Comparison of ENCODE assay signal across 9 cellular contexts in genomic region chr12:6928703-6929407, GRCh38. TPM values are rescaled to one million over a fixed set of nuclear protein-coding genes. Genes with fewer than 3 reads are reported as not detected.
DNase-seq lines count a peak whose midpoint lies in the region; ATAC-seq, FAIRE-seq and TF ChIP-seq lines count a peak whose summit lies in the region.
"Had no signal": no experiment of that assay in that cellular context is flagged by ENCODE, and none has a peak within 500 bp of the region (broad histone marks: within the 10 kb centered on the region; RNA-seq: fewer than 3 reads in every experiment).

No MANE protein-coding gene starts in this region.

- H3K36me3 ChIP-seq in PC-3 (ENCODE audit: low read depth, low read length) (no peaks in the 10 kb centered on the region), endothelial cell of umbilical vein (ENCODE audit: control insufficient read depth in 2 of 2, extremely low read depth in 1 of 2, insufficient read depth in 2 of 2, low read length in 2 of 2) (peaks cover 0 to 2% of the 10 kb centered on the region in 2 experiments), neuronal stem cell (replicated peaks in 1 of 2; ENCODE audit: control insufficient read depth in 2 of 2, insufficient read depth in 2 of 2, low read length in 2 of 2) (peaks cover 4 to 40% of the 10 kb centered on the region in 2 donors)

- H3K9me2 ChIP-seq in PC-3 (replicated peaks; ENCODE audit: low read length), result no peaks in the 10 kb centered on the region

- dilution Hi-C loops in endothelial cell of umbilical vein (cut with MboI; ENCODE audit: extremely low pct_ligation_motif_present, low sequenced_read_pairs), result no loop called here

- ATAC-seq in PC-3 (no peak), GM21526 (IDR thresholded peaks at IDR 0.05; ENCODE audit: low FRiP score, unreplicated experiment) (no peak)

- peak overlapping the region; percentile 68 for H3K27ac Mint-ChIP-seq in Calu3 (ENCODE audit: unreplicated experiment)

- H3K4ac ChIP-seq in neuronal stem cell (ENCODE audit: low read length), result no peak overlapping the region

- H3K27me3 Mint-ChIP-seq in Calu3 (ENCODE audit: unreplicated experiment), result no peaks in the 10 kb centered on the region

- H3K14ac ChIP-seq in neuronal stem cell (ENCODE audit: low read length), result no peak overlapping the region

- H3K9me3 Mint-ChIP-seq in Calu3 (ENCODE audit: low read depth, unreplicated experiment), result no peaks in the 10 kb centered on the region

- no peaks in the 10 kb centered on the region for H3K9me1 ChIP-seq in endothelial cell of umbilical vein (replicated peaks; ENCODE audit: control insufficient read depth, extremely low read depth, insufficient read depth, low read length)

- H3K79me1 ChIP-seq in neuronal stem cell (ENCODE audit: low read depth, low read length), result peaks cover 1% of the 10 kb centered on the region

- peak overlapping the region; percentile 93 for H3K4me3 ChIP-seq in PC-3 (ENCODE audit: low read length)
- H3K4me3 ChIP-seq in endothelial cell of umbilical vein (replicated peaks in 1 of 3; ENCODE audit: insufficient read depth in 1 of 3, low read depth in 1 of 3, low read length in 3 of 3), result peak overlapping the region; percentile 88 to 92 (median 90)
- peak overlapping the region; percentile 77 to 88 for H3K4me3 ChIP-seq in neuronal stem cell (ENCODE audit: low read length in 2 of 2)

- no peak overlapping the region for H4K8ac ChIP-seq in neuronal stem cell (ENCODE audit: low read depth, low read length)

- peak overlapping the region; percentile 55 for H2BK5ac ChIP-seq in neuronal stem cell (ENCODE audit: low read length)

- BruUV-seq in Calu3 (replicated peaks; lab: Mats Ljungman, UMichigan), result no TSS peak
- no TSS peak for BruUV-seq in PC-3 (replicated peaks; lab: Mats Ljungman, UMichigan)
- BruUV-seq in endothelial cell of umbilical vein (replicated peaks; lab: Mats Ljungman, UMichigan), result no TSS peak

- no peak for DNase-seq in Calu3
- no peak for DNase-seq in PC-3
- DNase-seq in endothelial cell of umbilical vein (ENCODE audit: low read depth, low spot score), result no peak
- DNase-seq in neuronal stem cell (ENCODE audit: low spot score), result no peak
- DNase-seq in CD1c-positive myeloid dendritic cell (ENCODE audit: extremely low spot score), result no peak
- no peak for DNase-seq in NCI-H345 (lab: John Stamatoyannopoulos, UW)
- DNase-seq in central memory CD4-positive, alpha-beta T cell, result no peak

- peaks cover 53% of the 10 kb centered on the region for H3K36me3 Mint-ChIP-seq in Calu3 (ENCODE audit: insufficient read depth, unreplicated experiment)

- intact Hi-C loops in Calu3 (cut with micrococcal nuclease; ENCODE audit: unreplicated experiment) (loop anchor here (5.0 kb wide), 1 partner anchor 62 kb away; the partner anchor contains the start of gene TPI1), PC-3 (cut with micrococcal nuclease) (loop anchor here (5.0 kb wide), 1 partner anchor 62 kb away; the partner anchor contains the start of gene TPI1), endothelial cell of umbilical vein (cut with micrococcal nuclease) (no loop called here)

- peak overlapping the region; percentile 57 for H2AFZ ChIP-seq in PC-3 (ENCODE audit: low read length)
- H2AFZ ChIP-seq in endothelial cell of umbilical vein (ENCODE audit: low read depth, low read length), result no peak overlapping the region
- no peak overlapping the region for H2AFZ ChIP-seq in neuronal stem cell (ENCODE audit: low read length)

- peaks cover 43% of the 10 kb centered on the region for H3K4me1 ChIP-seq in PC-3 (ENCODE audit: insufficient read depth, low read length)
- H3K4me1 ChIP-seq in endothelial cell of umbilical vein (ENCODE audit: control insufficient read depth, extremely low read depth, insufficient read depth, low read length), result peaks cover 60% of the 10 kb centered on the region
- peaks cover 21 to 36% of the 10 kb centered on the region in 2 donors for H3K4me1 ChIP-seq in neuronal stem cell (ENCODE audit: control insufficient read depth in 2 of 2, insufficient read depth in 1 of 2, low read depth in 1 of 2, low read length in 2 of 2)

- H2BK120ac ChIP-seq in neuronal stem cell (ENCODE audit: low read depth, low read length), result peak overlapping the region; percentile 64

- no peaks in the 10 kb centered on the region for H3K27me3 ChIP-seq in PC-3 (ENCODE audit: low read length)
- H3K27me3 ChIP-seq in endothelial cell of umbilical vein (ENCODE audit: control insufficient read depth in 2 of 2, insufficient read depth in 2 of 2, low read length in 2 of 2), result no peaks in the 10 kb centered on the region
- H3K27me3 ChIP-seq in neuronal stem cell (ENCODE audit: control insufficient read depth in 3 of 3, insufficient read depth in 3 of 3, low read depth in 1 of 3, low read length in 3 of 3), result no peaks in the 10 kb centered on the region

- peak; percentile 58 for FAIRE-seq in endothelial cell of umbilical vein (lab: Jason Lieb, UNC)
- FAIRE-seq: islet of Langerhans had no signal

- peak overlapping the region; percentile 32 for H3K23ac ChIP-seq in neuronal stem cell (ENCODE audit: low read depth, low read length, poor library complexity)

- H3K18ac ChIP-seq in neuronal stem cell (ENCODE audit: low read length), result peak overlapping the region; percentile 86

- H3K27ac ChIP-seq in PC-3 (ENCODE audit: low read length), result no peak overlapping the region
- H3K27ac ChIP-seq in endothelial cell of umbilical vein (ENCODE audit: insufficient read depth, low read depth, low read length), result peak overlapping the region; percentile 52
- H3K27ac ChIP-seq in neuronal stem cell (replicated peaks; ENCODE audit: low read length), result no peak overlapping the region

- H3F3A ChIP-seq in PC-3 (ENCODE audit: low read length, unreplicated experiment), result no peaks in the 10 kb centered on the region

- H3K79me2 ChIP-seq in PC-3 (ENCODE audit: low read length) (peaks cover 55% of the 10 kb centered on the region), endothelial cell of umbilical vein (ENCODE audit: control insufficient read depth, insufficient read depth, low read length) (peaks cover 63% of the 10 kb centered on the region)

- H3K4me3 Mint-ChIP-seq in Calu3 (ENCODE audit: low read depth, unreplicated experiment), result peak overlapping the region; percentile 83

- no peak for TF ChIP-seq CTCF in Calu3 (IDR thresholded peaks at IDR 0.05; ENCODE audit: unreplicated experiment)
- no peak for TF ChIP-seq CTCF in PC-3 (conservative IDR thresholded peaks at IDR 0.05; ENCODE audit: low read depth, low read length)
- no peak for TF ChIP-seq CTCF in endothelial cell of umbilical vein (IDR thresholded peaks at IDR 0.05; ENCODE audit: extremely low read depth in 1 of 2, insufficient read depth in 1 of 2, low read depth in 1 of 2, low read length in 2 of 2)

- H4K91ac ChIP-seq in neuronal stem cell (ENCODE audit: low read depth, low read length, poor library complexity), result no peak overlapping the region

- H2AK5ac ChIP-seq in neuronal stem cell (ENCODE audit: low read depth, low read length), result peak overlapping the region; percentile 66

- no peak overlapping the region for H2BK12ac ChIP-seq in neuronal stem cell (ENCODE audit: low read length)

- no peak overlapping the region for H2BK15ac ChIP-seq in neuronal stem cell (ENCODE audit: low read length)

- H3K9ac ChIP-seq in PC-3 (ENCODE audit: low read length) (peak overlapping the region; percentile 84), endothelial cell of umbilical vein (replicated peaks; ENCODE audit: extremely low read depth, insufficient read depth, low read length) (peak overlapping the region; percentile 75), neuronal stem cell (ENCODE audit: low read depth, low read length, poor library complexity) (peak overlapping the region; percentile 87)

- H3K4me1 Mint-ChIP-seq in Calu3 (ENCODE audit: low read depth, unreplicated experiment), result peaks cover 75% of the 10 kb centered on the region

- H3K4me2 ChIP-seq in PC-3 (ENCODE audit: low read length) (peak overlapping the region; percentile 95), endothelial cell of umbilical vein (ENCODE audit: insufficient read depth, low read length) (peak overlapping the region; percentile 87), neuronal stem cell (ENCODE audit: insufficient read depth, low read length, poor library complexity, severe bottlenecking) (peak overlapping the region; percentile 76)

- H3K9me3 ChIP-seq in PC-3 (ENCODE audit: low read length) (no peaks in the 10 kb centered on the region), endothelial cell of umbilical vein (replicated peaks; ENCODE audit: control insufficient read depth, insufficient read depth, low read length) (no peaks in the 10 kb centered on the region), neuronal stem cell (replicated peaks in 1 of 2; ENCODE audit: control insufficient read depth in 2 of 2, insufficient read depth in 1 of 2, low read depth in 1 of 2, low read length in 2 of 2) (no peaks in the 10 kb centered on the region)

- H4K20me1 ChIP-seq in PC-3 (ENCODE audit: low read length) (no peaks in the 10 kb centered on the region; the same call in 1 of the 2 replicates), endothelial cell of umbilical vein (replicated peaks; ENCODE audit: control insufficient read depth, extremely low read depth, insufficient read depth, low read length) (peaks cover 8% of the 10 kb centered on the region)

- POLR2A ChIA-PET in PC-3 (lab: Charles Lee; ENCODE audit: unreplicated experiment), result interaction anchor here (0.5 kb wide), 1 partner anchor 15 kb away, joined by 12 read pairs; the partner anchor contains the start of gene C12orf57
- POLR2A ChIA-PET in endothelial cell of umbilical vein (lab: Charles Lee), result interaction anchor here (1.2 kb wide), 1 partner anchor 9 kb away, joined by 4 read pairs; no protein-coding TSS in a partner anchor

- no peak for TF ChIP-seq POLR2A in endothelial cell of umbilical vein (IDR thresholded peaks at IDR 0.05; ENCODE audit: low read depth, low read length)

- no CpG with 5 or more reads among the region's 19 CpGs for WGBS in neuronal stem cell (ENCODE audit: extremely low coverage in 2 of 2, insufficient read length in 2 of 2, insufficient replicate concordance in 1 of 2), 2 donors

- CTCF ChIA-PET in Calu3 (lab: Charles Lee), result interaction anchor here (0.6 to 1.5 kb wide), 3 partner anchors 9 to 165 kb away, joined by 4 to 8 read pairs (median 7); no protein-coding TSS in a partner anchor
- CTCF ChIA-PET in PC-3 (lab: Charles Lee), result interaction anchor here (0.6 kb wide), 1 partner anchor 56 kb away, joined by 6 read pairs; the partner anchor contains the start of gene SPSB2
- CTCF ChIA-PET in endothelial cell of umbilical vein (lab: Charles Lee), result interaction anchor here (1.1 to 2.0 kb wide), 4 partner anchors 9 to 56 kb away, joined by 3 to 11 read pairs (median 4); partner anchors contain the start of genes C12orf57, RNU7-1 and SPSB2

RNA-seq across cellular contexts. Expression of gene ATN1, which starts 1.1 kb away (rescaled TPM):
- total RNA-seq in Calu3 (2022) (59.9 and 62.0 TPM in 2 replicates), PC-3 (2014; rRNA removed) (11.6 and 41.5 TPM in 2 replicates), endothelial cell of umbilical vein (117 and 122 TPM in 2 replicates)
- 46.4 and 47.1 TPM in 2 replicates for polyA plus RNA-seq in endothelial cell of umbilical vein
- polyA plus RNA-seq in endothelial cell of umbilical vein (2011; cell fraction: cytosol; rRNA removed), result 31.7 and 35.8 TPM in 2 replicates
- polyA plus RNA-seq in endothelial cell of umbilical vein (2011; cell fraction: nucleus; rRNA removed), result 134 and 156 TPM in 2 replicates
- polyA plus RNA-seq in endothelial cell of umbilical vein (2012), result 74.8 and 89.8 TPM in 2 replicates
- 24.5 and 37.5 TPM in 2 replicates for polyA minus RNA-seq in endothelial cell of umbilical vein
- 29.7 TPM for polyA minus RNA-seq in endothelial cell of umbilical vein (2011; cell fraction: cytosol; rRNA and poly(A)+ RNA removed)
- 38.0 and 73.8 TPM in 2 replicates for polyA minus RNA-seq in endothelial cell of umbilical vein (2011; cell fraction: nucleus; rRNA and poly(A)+ RNA removed)
- polyA plus RNA-seq in neuronal stem cell (2013, experiment 1 of 2), result 114 TPM
- 113 TPM for polyA plus RNA-seq in neuronal stem cell (2013, experiment 2 of 2)

RNA-seq across cellular contexts. Expression of gene ENO2, which starts 14.5 kb away (rescaled TPM):
- 14.5 and 16.1 TPM in 2 replicates for total RNA-seq in Calu3 (2022)
- total RNA-seq in PC-3 (2014; rRNA removed), result 30.2 and 35.2 TPM in 2 replicates
- total RNA-seq in endothelial cell of umbilical vein, result 13.8 and 18.6 TPM in 2 replicates
- 9.1 and 11.4 TPM in 2 replicates for polyA plus RNA-seq in endothelial cell of umbilical vein
- polyA plus RNA-seq in endothelial cell of umbilical vein (2011; cell fraction: cytosol; rRNA removed), result 11.0 and 11.2 TPM in 2 replicates
- polyA plus RNA-seq in endothelial cell of umbilical vein (2011; cell fraction: nucleus; rRNA removed), result 35.7 and 41.5 TPM in 2 replicates
- 18.1 and 20.0 TPM in 2 replicates for polyA plus RNA-seq in endothelial cell of umbilical vein (2012)
- 10.4 and 13.6 TPM in 2 replicates for polyA minus RNA-seq in endothelial cell of umbilical vein
- polyA minus RNA-seq in endothelial cell of umbilical vein (2011; cell fraction: cytosol; rRNA and poly(A)+ RNA removed), result 9.3 TPM
- 4.6 TPM in 2 replicates for polyA minus RNA-seq in endothelial cell of umbilical vein (2011; cell fraction: nucleus; rRNA and poly(A)+ RNA removed)
- polyA plus RNA-seq in neuronal stem cell (2013, experiment 1 of 2), result 105 TPM
- 101 TPM for polyA plus RNA-seq in neuronal stem cell (2013, experiment 2 of 2)

RNA-seq across cellular contexts. Expression of gene RNU7-1, which starts 14.8 kb away (rescaled TPM):
- total RNA-seq in Calu3 (2022) (not detected in 2 replicates), PC-3 (2014; rRNA removed) (not detected in 2 replicates), endothelial cell of umbilical vein (not detected in 2 replicates)
- not detected in 2 replicates for polyA plus RNA-seq in endothelial cell of umbilical vein
- not detected in 2 replicates for polyA plus RNA-seq in endothelial cell of umbilical vein (2011; cell fraction: cytosol; rRNA removed)
- not detected in 2 replicates for polyA plus RNA-seq in endothelial cell of umbilical vein (2011; cell fraction: nucleus; rRNA removed)
- not detected in 2 replicates for polyA plus RNA-seq in endothelial cell of umbilical vein (2012)
- polyA minus RNA-seq in endothelial cell of umbilical vein, result not detected in 2 replicates
- polyA minus RNA-seq in endothelial cell of umbilical vein (2011; cell fraction: cytosol; rRNA and poly(A)+ RNA removed), result not detected
- polyA minus RNA-seq in endothelial cell of umbilical vein (2011; cell fraction: nucleus; rRNA and poly(A)+ RNA removed), result not detected in 2 replicates
- polyA plus RNA-seq in neuronal stem cell (2013, experiment 1 of 2), result not detected
- not detected for polyA plus RNA-seq in neuronal stem cell (2013, experiment 2 of 2)

RNA-seq across cellular contexts. Expression of gene C12orf57, which starts 15.0 kb away (rescaled TPM):
- total RNA-seq in Calu3 (2022) (96.7 and 103 TPM in 2 replicates), PC-3 (2014; rRNA removed) (125 and 130 TPM in 2 replicates), endothelial cell of umbilical vein (153 and 167 TPM in 2 replicates)
- polyA plus RNA-seq in endothelial cell of umbilical vein, result 729 and 802 TPM in 2 replicates
- 563 and 605 TPM in 2 replicates for polyA plus RNA-seq in endothelial cell of umbilical vein (2011; cell fraction: cytosol; rRNA removed)
- polyA plus RNA-seq in endothelial cell of umbilical vein (2011; cell fraction: nucleus; rRNA removed), result 175 and 212 TPM in 2 replicates
- 176 and 200 TPM in 2 replicates for polyA plus RNA-seq in endothelial cell of umbilical vein (2012)
- 79.2 and 103 TPM in 2 replicates for polyA minus RNA-seq in endothelial cell of umbilical vein
- polyA minus RNA-seq in endothelial cell of umbilical vein (2011; cell fraction: cytosol; rRNA and poly(A)+ RNA removed), result 85.2 TPM
- 26.8 and 44.8 TPM in 2 replicates for polyA minus RNA-seq in endothelial cell of umbilical vein (2011; cell fraction: nucleus; rRNA and poly(A)+ RNA removed)
- polyA plus RNA-seq in neuronal stem cell (2013, experiment 1 of 2), result 511 TPM
- polyA plus RNA-seq in neuronal stem cell (2013, experiment 2 of 2), result 489 TPM

RNA-seq across cellular contexts. Expression of gene PTPN6, which starts 22.3 kb away (rescaled TPM):
- total RNA-seq in Calu3 (2022) (42.4 and 46.3 TPM in 2 replicates), PC-3 (2014; rRNA removed) (22.5 and 28.4 TPM in 2 replicates), endothelial cell of umbilical vein (1.6 and 1.8 TPM in 2 replicates)
- polyA plus RNA-seq in endothelial cell of umbilical vein, result 0.25 and 0.38 TPM in 2 replicates
- 0.18 and 0.41 TPM in 2 replicates for polyA plus RNA-seq in endothelial cell of umbilical vein (2011; cell fraction: cytosol; rRNA removed)
- polyA plus RNA-seq in endothelial cell of umbilical vein (2011; cell fraction: nucleus; rRNA removed), result 0.51 and 1.1 TPM in 2 replicates
- 0.29 and 0.55 TPM in 2 replicates for polyA plus RNA-seq in endothelial cell of umbilical vein (2012)
- 0.28 and 0.46 TPM in 2 replicates for polyA minus RNA-seq in endothelial cell of umbilical vein
- polyA minus RNA-seq in endothelial cell of umbilical vein (2011; cell fraction: cytosol; rRNA and poly(A)+ RNA removed), result 9.4 TPM
- polyA minus RNA-seq in endothelial cell of umbilical vein (2011; cell fraction: nucleus; rRNA and poly(A)+ RNA removed), result 0.48 and 2.4 TPM in 2 replicates
- 3.2 TPM for polyA plus RNA-seq in neuronal stem cell (2013, experiment 1 of 2)
- polyA plus RNA-seq in neuronal stem cell (2013, experiment 2 of 2), result 2.7 TPM
